Comparison of ENCODE assay signal across 1 cellular context in genomic region chr1:9181990-9182783, GRCh38.
TF ChIP-seq lines count a peak whose summit lies in the region.

No MANE protein-coding gene starts in this region.

TF ChIP-seq in HepG2, 621 proteins besides CTCF, POLR2A, EP300 and RAD21 (continued from another document and continues in another):
- peak; percentile 49; the same call in 1 of the 2 replicates for TF ChIP-seq ZBTB2 (CRISPR knock-in tag; IDR thresholded peaks at IDR 0.05; ENCODE audit: low read depth)
- TF ChIP-seq SETDB1 (CRISPR knock-in tag; IDR thresholded peaks at IDR 0.05; ENCODE audit: borderline replicate concordance) = no peak
- peak; percentile 94 for TF ChIP-seq ZNF281 (CRISPR knock-in tag; IDR thresholded peaks at IDR 0.05; ENCODE audit: borderline replicate concordance)
- no peak for TF ChIP-seq ZNF124 (CRISPR knock-in tag; IDR thresholded peaks at IDR 0.05)
- TF ChIP-seq TRIM22 (IDR thresholded peaks at IDR 0.05) = no peak
- no peak for TF ChIP-seq ZNF205 (CRISPR knock-in tag; IDR thresholded peaks at IDR 0.05)
- no peak for TF ChIP-seq ATM (IDR thresholded peaks at IDR 0.05; ENCODE audit: borderline replicate concordance)
- TF ChIP-seq ZNF382 (CRISPR knock-in tag; IDR thresholded peaks at IDR 0.05; ENCODE audit: borderline replicate concordance) = no peak
- no peak for TF ChIP-seq THAP9 (CRISPR knock-in tag; IDR thresholded peaks at IDR 0.05; ENCODE audit: borderline replicate concordance)
- TF ChIP-seq HNRNPL (IDR thresholded peaks at IDR 0.05; ENCODE audit: low read depth, low read length) = peak; percentile 73; the same call in 1 of the 2 replicates
- no peak; the same call in 1 of the 2 replicates for TF ChIP-seq TFE3 (CRISPR knock-in tag; IDR thresholded peaks at IDR 0.05)
- TF ChIP-seq ZNF225 (CRISPR knock-in tag; IDR thresholded peaks at IDR 0.05) = no peak
- no peak for TF ChIP-seq ZNF83 (CRISPR knock-in tag; IDR thresholded peaks at IDR 0.05; ENCODE audit: borderline replicate concordance)
- peak; percentile 48; the same call in 1 of the 2 replicates for TF ChIP-seq ZBTB7B (CRISPR knock-in tag; IDR thresholded peaks at IDR 0.05)
- TF ChIP-seq HNRNPLL (IDR thresholded peaks at IDR 0.05; ENCODE audit: low read depth, low read length, poor library complexity, severe bottlenecking) = peak; percentile 94
- TF ChIP-seq ZNF724P (CRISPR knock-in tag; IDR thresholded peaks at IDR 0.05; ENCODE audit: borderline replicate concordance) = peak; percentile 86; the same call in 1 of the 2 replicates
- TF ChIP-seq ZSCAN9 (CRISPR knock-in tag; IDR thresholded peaks at IDR 0.05; ENCODE audit: borderline replicate concordance) = no peak
- TF ChIP-seq NRL (CRISPR knock-in tag; IDR thresholded peaks at IDR 0.05; ENCODE audit: borderline replicate concordance) = peak; percentile 50
- peak; percentile 51; the same call in 1 of the 2 replicates for TF ChIP-seq GABPB1 (CRISPR knock-in tag; IDR thresholded peaks at IDR 0.05)
- peak; percentile 53; the same call in 1 of the 2 replicates for TF ChIP-seq ZNF703 (CRISPR knock-in tag; IDR thresholded peaks at IDR 0.05; ENCODE audit: borderline replicate concordance)
- no peak for TF ChIP-seq ZNF670 (CRISPR knock-in tag; IDR thresholded peaks at IDR 0.05; ENCODE audit: borderline replicate concordance)
- no peak for TF ChIP-seq GABPA (IDR thresholded peaks at IDR 0.05; ENCODE audit: low read depth, low read length)
- TF ChIP-seq GABPA (CRISPR knock-in tag; IDR thresholded peaks at IDR 0.05; ENCODE audit: low read depth) = no peak
- no peak for TF ChIP-seq ZNF598 (CRISPR knock-in tag; IDR thresholded peaks at IDR 0.05; ENCODE audit: borderline replicate concordance)
- peak; percentile 67 for TF ChIP-seq ZNF781 (CRISPR knock-in tag; IDR thresholded peaks at IDR 0.05; ENCODE audit: borderline replicate concordance, not compliant biosample characterization)
- TF ChIP-seq NONO (IDR thresholded peaks at IDR 0.05) = no peak
- TF ChIP-seq NONO (CRISPR knock-in tag; conservative IDR thresholded peaks at IDR 0.05) = peak; percentile 77
- TF ChIP-seq ZNF619 (CRISPR knock-in tag; IDR thresholded peaks at IDR 0.05) = no peak
- TF ChIP-seq PAWR (CRISPR knock-in tag; IDR thresholded peaks at IDR 0.05; ENCODE audit: borderline replicate concordance) = no peak
- peak; percentile 24; the same call in 1 of the 2 replicates for TF ChIP-seq KLF15 (CRISPR knock-in tag; IDR thresholded peaks at IDR 0.05; ENCODE audit: borderline replicate concordance)
- TF ChIP-seq ISL2 (CRISPR knock-in tag; IDR thresholded peaks at IDR 0.05) = peak; percentile 57; the same call in 1 of the 2 replicates
- peak; percentile 30; the same call in 1 of the 2 replicates for TF ChIP-seq PAXIP1 (CRISPR knock-in tag; conservative IDR thresholded peaks at IDR 0.05)
- TF ChIP-seq ZBTB44 (CRISPR knock-in tag; IDR thresholded peaks at IDR 0.05) = no peak
- no peak for TF ChIP-seq TOE1 (CRISPR knock-in tag; IDR thresholded peaks at IDR 0.05)
- TF ChIP-seq ZNF235 (CRISPR knock-in tag; IDR thresholded peaks at IDR 0.05; ENCODE audit: borderline replicate concordance) = peak; percentile 25; the same call in 1 of the 2 replicates
- no peak for TF ChIP-seq TCF12 (IDR thresholded peaks at IDR 0.05)
- TF ChIP-seq TCF12 (CRISPR knock-in tag; IDR thresholded peaks at IDR 0.05) = peak; percentile 41; the same call in 1 of the 2 replicates
- TF ChIP-seq RBFOX2 (IDR thresholded peaks at IDR 0.05; ENCODE audit: low read depth, low read length) = peak; percentile 91
- TF ChIP-seq FOXC1 (CRISPR knock-in tag; IDR thresholded peaks at IDR 0.05; ENCODE audit: borderline replicate concordance) = no peak; the same call in 1 of the 2 replicates
- TF ChIP-seq SRSF4 (IDR thresholded peaks at IDR 0.05; ENCODE audit: low read depth, low read length, poor library complexity, severe bottlenecking) = no peak
- no peak for TF ChIP-seq POLR2AphosphoS2 (IDR thresholded peaks at IDR 0.05; ENCODE audit: low read depth, low read length)
- peak; percentile 67 for TF ChIP-seq BORCS8-MEF2B (CRISPR knock-in tag; IDR thresholded peaks at IDR 0.05)
- TF ChIP-seq ZBTB43 (CRISPR knock-in tag; conservative IDR thresholded peaks at IDR 0.05) = no peak
- no peak for TF ChIP-seq ZNF615 (CRISPR knock-in tag; IDR thresholded peaks at IDR 0.05; ENCODE audit: borderline replicate concordance)
- no peak for TF ChIP-seq ZIK1 (CRISPR knock-in tag; IDR thresholded peaks at IDR 0.05; ENCODE audit: borderline replicate concordance, low read depth)
- no peak for TF ChIP-seq FOXM1 (CRISPR knock-in tag; IDR thresholded peaks at IDR 0.05)
- peak; percentile 32; the same call in 1 of the 2 replicates for TF ChIP-seq KDM4B (CRISPR knock-in tag; IDR thresholded peaks at IDR 0.05)
- peak; percentile 84 for TF ChIP-seq TAF1 (CRISPR knock-in tag; IDR thresholded peaks at IDR 0.05)
